In the genomic region with DNA sequence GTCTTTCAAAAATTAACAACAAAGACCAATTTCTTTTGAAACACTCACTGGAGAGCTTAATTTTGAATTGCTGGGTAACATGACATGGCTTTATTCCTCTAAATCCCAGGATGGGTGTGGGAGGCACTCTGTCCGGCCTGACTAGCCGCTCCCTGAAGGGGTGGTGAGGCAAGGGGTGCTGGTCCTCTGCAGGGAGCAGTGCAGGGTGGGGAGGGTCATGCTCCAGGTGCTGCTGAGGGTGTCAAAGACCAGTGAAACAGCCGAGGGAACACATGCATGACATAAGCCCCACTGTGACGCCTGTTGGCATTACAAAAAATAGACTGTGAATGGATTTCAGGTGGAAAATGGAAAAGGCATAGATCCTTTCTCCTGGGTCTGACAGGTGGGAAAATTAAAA, we compare ENCODE assay signal across 22 cellular contexts.
"Had no signal": no experiment of that assay in that cellular context is flagged by ENCODE, and none has a peak within 500 bp of the region (broad histone marks: within the 10 kb centered on the region; RNA-seq: fewer than 3 reads in every experiment).

No MANE protein-coding gene starts in this region.

- H3K4me1 Mint-ChIP-seq: activated naive CD8-positive, alpha-beta T cell treated with anti-CD3 and anti-CD28 coated beads, Interleukin-2, amount 10 ng/mL, durations not matched to agents 7 days and 5 days; neural crest cell had no signal

- H3K4me3 ChIP-seq: breast epithelium, dorsolateral prefrontal cortex, left lung, right lobe of liver, skin epidermis, upper lobe of left lung had no signal

- DNase-seq: activated CD4-positive, alpha-beta T cell treated with anti-CD3 and anti-CD28 coated beads for 4 hours; activated CD4-positive, alpha-beta T cell treated with anti-CD3 and anti-CD28 coated beads, Interleukin-2, amount 50 U/mL, for 48 hours; activated CD4-positive, CD25-positive, alpha-beta regulatory T cell; activated CD8-positive, alpha-beta memory T cell treated with anti-CD3 and anti-CD28 coated beads, Interleukin-2, amount 50 U/mL, for 48 hours; activated naive CD4-positive, alpha-beta T cell treated with Interleukin-2 at 50 U/mL for 16 hours; activated naive CD8-positive, alpha-beta T cell treated with anti-CD3 and anti-CD28 coated beads, Interleukin-2, amount 10 ng/mL, durations not matched to agents 7 days and 5 days; activated T-cell treated with anti-CD3 and anti-CD28 coated beads, Interleukin-2, amount 50 U/mL, for 48 hours; amniotic stem cell; dorsolateral prefrontal cortex; kidney glomerular epithelial cell; left lung; right lobe of liver; stimulated activated CD4-positive, alpha-beta T cell treated with anti-CD3 and anti-CD28 coated beads, Interleukin-1b, Interleukin-23, amount 100 ng/mL, for 48 hours; stimulated activated naive CD4-positive, alpha-beta T cell; T-helper 1 cell; T-helper 9 cell had no signal

- H3K36me3 Mint-ChIP-seq: activated naive CD8-positive, alpha-beta T cell treated with anti-CD3 and anti-CD28 coated beads, Interleukin-2, amount 10 ng/mL, durations not matched to agents 7 days and 5 days had no signal

- H3K27ac ChIP-seq: breast epithelium, dorsolateral prefrontal cortex, epithelial cell of prostate, right lobe of liver, upper lobe of left lung had no signal

- H3K4me3 Mint-ChIP-seq: activated naive CD8-positive, alpha-beta T cell treated with anti-CD3 and anti-CD28 coated beads, Interleukin-2, amount 10 ng/mL, durations not matched to agents 7 days and 5 days; central memory CD8-positive, alpha-beta T cell; neural crest cell had no signal

- H3K9me3 ChIP-seq: breast epithelium, left lung, right lobe of liver, upper lobe of left lung had no signal

- H3K9me3 Mint-ChIP-seq: activated naive CD8-positive, alpha-beta T cell treated with anti-CD3 and anti-CD28 coated beads, Interleukin-2, amount 10 ng/mL, durations not matched to agents 7 days and 5 days; central memory CD8-positive, alpha-beta T cell had no signal

- H3K27ac Mint-ChIP-seq: activated naive CD8-positive, alpha-beta T cell treated with anti-CD3 and anti-CD28 coated beads, Interleukin-2, amount 10 ng/mL, durations not matched to agents 7 days and 5 days had no signal

- ATAC-seq: right lobe of liver had no signal

- H3K27me3 ChIP-seq: breast epithelium, dorsolateral prefrontal cortex, left lung, right lobe of liver, upper lobe of left lung had no signal

- H3K36me3 ChIP-seq: breast epithelium, left lung, right lobe of liver had no signal

- H3K4me1 ChIP-seq: breast epithelium, right lobe of liver had no signal

- H3K27me3 Mint-ChIP-seq: activated naive CD8-positive, alpha-beta T cell treated with anti-CD3 and anti-CD28 coated beads, Interleukin-2, amount 10 ng/mL, durations not matched to agents 7 days and 5 days; central memory CD8-positive, alpha-beta T cell had no signal
